12 cellular contexts compared by ENCODE assay signal in genomic region chr13:80337706-80338105, GRCh38. TPM values are rescaled to one million over a fixed set of nuclear protein-coding genes. Genes with fewer than 3 reads are reported as not detected.
DNase-seq lines count a peak whose midpoint lies in the region; ATAC-seq and TF ChIP-seq lines count a peak whose summit lies in the region.
"Had no signal": no experiment of that assay in that cellular context is flagged by ENCODE, and none has a peak within 500 bp of the region (broad histone marks: within the 10 kb centered on the region; RNA-seq: fewer than 3 reads in every experiment).

No MANE protein-coding gene starts in this region.

- H3K36me3 ChIP-seq in DND-41 (ENCODE audit: insufficient read depth, low read length) (peaks cover 11% of the 10 kb centered on the region), gastroesophageal sphincter (peaks cover 0 to 19% of the 10 kb centered on the region in 2 donors), rectal smooth muscle tissue (ENCODE audit: control insufficient read depth, insufficient read depth, low read length) (peaks cover 4% of the 10 kb centered on the region)

- peaks cover 39% of the 10 kb centered on the region for H3K27me3 ChIP-seq in DND-41 (ENCODE audit: insufficient read depth, low read length, poor library complexity)
- H3K27me3 ChIP-seq in gastroesophageal sphincter = no peaks in the 10 kb centered on the region
- no peaks in the 10 kb centered on the region for H3K27me3 ChIP-seq in rectal smooth muscle tissue (ENCODE audit: control insufficient read depth, insufficient read depth, low read length)

- peak overlapping the region in 1 of 2 experiments; percentile 93; a peak in 2 of 4 replicates for H3K4me3 ChIP-seq in DND-41 (ENCODE audit: low read depth in 1 of 2, low read length in 2 of 2)
- H3K4me3 ChIP-seq in gastroesophageal sphincter = peak overlapping the region; percentile 86 to 93
- peak overlapping the region; percentile 97 for H3K4me3 ChIP-seq in rectal smooth muscle tissue (ENCODE audit: low read length)

- H3K9me3 ChIP-seq in DND-41 (ENCODE audit: insufficient read depth, low read length, severe bottlenecking) (no peaks in the 10 kb centered on the region), gastroesophageal sphincter (no peaks in the 10 kb centered on the region)

- H3K4me1 ChIP-seq in DND-41 (ENCODE audit: insufficient read depth, low read length) (peaks cover 41% of the 10 kb centered on the region), gastroesophageal sphincter (peaks cover 0 to 41% (median 0%) of the 10 kb centered on the region in 3 donors), rectal smooth muscle tissue (ENCODE audit: control insufficient read depth, insufficient read depth, low read length) (no peaks in the 10 kb centered on the region)

- H4K20me1 ChIP-seq in DND-41 (ENCODE audit: insufficient read depth, low read length) = peaks cover 39% of the 10 kb centered on the region

- 51 to 65% methylated on average over 6 of the region's 6 CpGs for WGBS in gastroesophageal sphincter (ENCODE audit: low coverage in 1 of 2), 2 donors

- DNase-seq in DND-41 (no peak), amniotic epithelial cell (ENCODE audit: low read depth) (peak; percentile 36), NCI-H2196 (lab: John Stamatoyannopoulos, UW; ENCODE audit: unreplicated experiment) (no peak), NAMALWA (ENCODE audit: low spot score) (no peak)
- DNase-seq in stimulated activated CD4-positive, alpha-beta T cell treated with anti-CD3 and anti-CD28 coated beads, Interleukin-12 subunit alpha, Interleukin-12 subunit beta, amount 100 ng/mL, for 4 hours = no peak
- DNase-seq: activated CD4-positive, alpha-beta memory T cell treated with anti-CD3 and anti-CD28 coated beads, Interleukin-2, amount 10 ng/mL, durations not matched to agents 7 days and 5 days; DMS 273 treated with DMSO at 0.1 percent for 48 hours; NCI-H510A; stimulated activated CD4-positive, alpha-beta T cell treated with anti-CD3 and anti-CD28 coated beads, Interleukin-2, amount 100 ng/mL, for 24 hours had no signal

- H3K9ac ChIP-seq in DND-41 (ENCODE audit: low read depth, low read length) = no peak overlapping the region
- H3K9ac ChIP-seq in rectal smooth muscle tissue (ENCODE audit: low read length) = no peak overlapping the region

- TF ChIP-seq CTCF in DND-41 (IDR thresholded peaks at IDR 0.05; ENCODE audit: borderline replicate concordance, extremely low read depth, low read length, poor library complexity, severe bottlenecking) = no peak
- TF ChIP-seq CTCF in gastroesophageal sphincter (IDR thresholded peaks at IDR 0.05) = no peak

- H3K27ac ChIP-seq in DND-41 (ENCODE audit: low read length) (no peak overlapping the region), gastroesophageal sphincter (peak overlapping the region in 3 of 4 donors; percentile 41 to 94 (median 91)), rectal smooth muscle tissue (ENCODE audit: low read depth, low read length) (peak overlapping the region; percentile 19)

- ATAC-seq in DND-41 (ENCODE audit: insufficient read depth, low read depth) = no peak
- no peak for ATAC-seq in gastroesophageal sphincter
- ATAC-seq in GM18861 (IDR thresholded peaks at IDR 0.05; ENCODE audit: unreplicated experiment) = no peak

- H3K4me2 ChIP-seq in DND-41 (ENCODE audit: insufficient read depth, low read length) = peak overlapping the region; percentile 100; the same call in 1 of the 2 replicates

- no peak for TF ChIP-seq EP300 in gastroesophageal sphincter (IDR thresholded peaks at IDR 0.05)

- peaks cover 29% of the 10 kb centered on the region for H3K79me2 ChIP-seq in DND-41 (ENCODE audit: insufficient read depth, low read length)

- H2AFZ ChIP-seq in DND-41 (ENCODE audit: low read depth, low read length) = no peak overlapping the region

- TF ChIP-seq POLR2A in gastroesophageal sphincter (IDR thresholded peaks at IDR 0.05) = no peak

RNA-seq across cellular contexts. Expression of gene SPRY2, which starts 3.2 kb away (rescaled TPM):
- total RNA-seq in gastroesophageal sphincter = 10 to 100 TPM; 32.5 to 49.1 (median 47.9) TPM
- total RNA-seq: activated CD4-positive, alpha-beta memory T cell treated with anti-CD3 and anti-CD28 coated beads, Interleukin-2, amount 10 ng/mL, durations not matched to agents 7 days and 5 days had no signal
